In genomic region chr4:145098675-145099037, GRCh38 we compare ENCODE assay signal across 8 cellular contexts. TPM values are rescaled to one million over a fixed set of nuclear protein-coding genes. Genes with fewer than 3 reads are reported as not detected.
A peak's percentile ranks its signal among the peaks of the same experiment; 100 is the strongest.
DNase-seq lines count a peak whose midpoint lies in the region; ATAC-seq and TF ChIP-seq lines count a peak whose summit lies in the region.

No MANE protein-coding gene starts in this region.

- WGBS in right lobe of liver (ENCODE audit: insufficient coverage, low coverage, low lambda C conversion rate, missing lambda C conversion rate): 0% methylated on average over 8 of the region's 9 CpGs

- H3K9me3 ChIP-seq in right lobe of liver: no peaks in the 10 kb centered on the region

- peak overlapping the region; percentile 71 to 75 (median 74) for H3K4me3 ChIP-seq in right lobe of liver

- no peaks in the 10 kb centered on the region for H3K27me3 ChIP-seq in right lobe of liver

- H3K27ac ChIP-seq in cingulate gyrus (ENCODE audit: low read depth, low read length): peak overlapping the region; percentile 62
- peak overlapping the region; percentile 84 to 94 (median 92) for H3K27ac ChIP-seq in right lobe of liver

- intact Hi-C loops in right lobe of liver (cut with DNase I): no loop called here

- H3K4me1 ChIP-seq in right lobe of liver: peaks cover 0 to 31% (median 14%) of the 10 kb centered on the region in 4 donors

- peaks cover 0 to 14% (median 2%) of the 10 kb centered on the region in 4 donors for H3K36me3 ChIP-seq in right lobe of liver

- ATAC-seq in GM21367 (IDR thresholded peaks at IDR 0.05; ENCODE audit: unreplicated experiment) (peak; percentile 13), right lobe of liver (peak; percentile 1 to 37 (median 18))

- TF ChIP-seq POLR2A in right lobe of liver (IDR thresholded peaks at IDR 0.05): no peak

- TF ChIP-seq CTCF in right lobe of liver (IDR thresholded peaks at IDR 0.05): no peak

- peak; percentile 69 for DNase-seq in DMS53 (lab: John Stamatoyannopoulos, UW)
- peak; percentile 67 for DNase-seq in HT1080 (ENCODE audit: low read depth)
- peak; percentile 18 for DNase-seq in T-helper 22 cell (ENCODE audit: low read depth)
- DNase-seq in right lobe of liver: no peak
- peak; percentile 19 to 32 for DNase-seq in stimulated activated CD8-positive, alpha-beta memory T cell treated with anti-CD3 and anti-CD28 coated beads, Interleukin-15, amount 100 ng/mL, for 4 hours (ENCODE audit: low read depth in 2 of 2)
- no peak for DNase-seq in DMS114 treated with DMSO at 0.1 percent for 48 hours (lab: John Stamatoyannopoulos, UW; ENCODE audit: unreplicated experiment)

RNA-seq across cellular contexts. Expression of gene ABCE1, which starts 0.5 kb away (rescaled TPM):
- 182 and 187 TPM in 2 replicates for total RNA-seq in HT1080 (2014; rRNA removed; shearing (Covaris generic))
- polyA plus RNA-seq in HT1080 (2015; cell fraction: cytosol; rRNA removed): 138 and 166 TPM in 2 replicates
- polyA plus RNA-seq in HT1080 (2015; cell fraction: nucleus; rRNA removed): 231 and 276 TPM in 2 replicates
- total RNA-seq in right lobe of liver: 10 to 100 TPM; 14.4 to 57.7 (median 28.9) TPM

RNA-seq across cellular contexts. Expression of gene ANAPC10, which starts 0.7 kb away (rescaled TPM):
- total RNA-seq in HT1080 (2014; rRNA removed; shearing (Covaris generic)): 28.9 and 31.7 TPM in 2 replicates
- 32.4 and 34.0 TPM in 2 replicates for polyA plus RNA-seq in HT1080 (2015; cell fraction: cytosol; rRNA removed)
- 19.0 and 23.1 TPM in 2 replicates for polyA plus RNA-seq in HT1080 (2015; cell fraction: nucleus; rRNA removed)
- 10 to 100 TPM in 1 of 6 experiments, 1 to 10 TPM in 5; 6.0 to 13.0 (median 8.3) TPM for total RNA-seq in right lobe of liver

Comparison
In these comparisons a context has a peak if more than half of its experiments do, and no peak if none do; other contexts are left out.
1. DNase-seq: peak in DMS53 (single experiment), HT1080 (single experiment), T-helper 22 cell (single experiment) and stimulated activated CD8-positive, alpha-beta memory T cell treated with anti-CD3 and anti-CD28 coated beads, Interleukin-15, amount 100 ng/mL, for 4 hours (2 of 2); none in right lobe of liver (0 of 3) and DMS114 treated with DMSO at 0.1 percent for 48 hours (single experiment).